ENCODE assay signal across 9 cellular contexts in the genomic region with DNA sequence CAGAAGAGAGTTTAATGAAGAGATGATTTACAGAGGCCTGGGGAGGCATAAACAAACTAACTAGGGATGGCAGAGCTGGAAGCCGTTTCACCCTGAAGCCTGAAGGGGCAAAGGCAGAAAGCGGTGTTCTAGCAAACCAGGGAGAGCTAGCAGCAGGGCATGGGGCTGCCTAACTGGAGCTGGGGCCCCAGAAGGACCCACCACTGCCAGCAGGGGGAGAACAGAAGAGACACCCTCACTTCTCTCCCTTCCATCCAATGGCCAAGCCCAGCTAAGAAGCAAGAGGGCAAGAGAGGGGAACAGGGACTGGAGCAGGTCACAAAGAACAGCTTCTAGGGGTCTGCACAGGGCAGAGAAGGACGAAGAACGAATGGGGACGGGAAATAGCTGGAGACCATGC.
DNase-seq lines count a peak whose midpoint lies in the region; ATAC-seq, FAIRE-seq and TF ChIP-seq lines count a peak whose summit lies in the region.
"Had no signal": no experiment of that assay in that cellular context is flagged by ENCODE, and none has a peak within 500 bp of the region (broad histone marks: within the 10 kb centered on the region; RNA-seq: fewer than 3 reads in every experiment).

No MANE protein-coding gene starts in this region.

- H3K4me3 ChIP-seq in A549 (no peak overlapping the region), H1 (ENCODE audit: extremely low read depth in 1 of 4, insufficient read depth in 2 of 4, low read depth in 3 of 4, low read length in 4 of 4) (no peak overlapping the region)

- POLR2A ChIA-PET in A549 (lab: Yijun Ruan, JAX) = interaction anchor here (1.4 to 1.7 kb wide), 2 partner anchors 187 to 340 kb away, joined by 4 to 5 read pairs; no protein-coding TSS in a partner anchor
- POLR2A ChIA-PET in H1 (lab: Charles Lee; ENCODE audit: partially characterized antibody) = interaction anchor here (1.7 to 2.7 kb wide), 2 partner anchors 72 to 148 kb away, joined by 4 to 9 read pairs; no protein-coding TSS in a partner anchor

- no peak overlapping the region for H3K4ac ChIP-seq in H1 (replicated peaks; ENCODE audit: insufficient read length, low read depth, low read length)

- TF ChIP-seq RAD21 in A549 (conservative IDR thresholded peaks at IDR 0.05 in 1 of 2, IDR thresholded peaks at IDR 0.05 in 1 of 2) = no peak
- peak in 1 of 2 experiments; percentile 34; a peak in 1 of 4 replicates for TF ChIP-seq RAD21 in H1 (IDR thresholded peaks at IDR 0.05 in 1 of 2, conservative IDR thresholded peaks at IDR 0.05 in 1 of 2; ENCODE audit: low read depth in 2 of 2, low read length in 2 of 2)

- peak overlapping the region; percentile 87; the same call in 1 of the 2 replicates for H2BK20ac ChIP-seq in H1 (ENCODE audit: low read length)

- H3K23me2 ChIP-seq in H1 (ENCODE audit: low read depth, low read length) = no peaks in the 10 kb centered on the region; the same call in 1 of the 2 replicates

- no peak overlapping the region for H2BK120ac ChIP-seq in H1 (replicated peaks; ENCODE audit: low read depth, low read length)

- no peaks in the 10 kb centered on the region for H3K9me3 ChIP-seq in A549
- H3K9me3 ChIP-seq in H1 (ENCODE audit: insufficient read depth in 2 of 2, low read depth in 1 of 2, low read length in 1 of 2) = no peaks in the 10 kb centered on the region
- H3K9me3 ChIP-seq: esophagus muscularis mucosa had no signal

- H2AK5ac ChIP-seq in H1 (ENCODE audit: low read depth, low read length) = no peak overlapping the region

- 0 out of 2 replicates have a peak overlapping the region, but pooled peaks have one; percentile 40 for H2BK15ac ChIP-seq in H1 (ENCODE audit: low read length)

- peak overlapping the region; percentile 29; the same call in 1 of the 2 replicates for H3K18ac ChIP-seq in H1 (ENCODE audit: extremely low read depth, low read length)

- H4K20me1 ChIP-seq in H1 (replicated peaks in 1 of 2; ENCODE audit: control insufficient read depth in 1 of 2, insufficient read depth in 2 of 2, low read length in 2 of 2) = no peaks in the 10 kb centered on the region

- no peak overlapping the region for H3K27ac ChIP-seq in A549
- H3K27ac ChIP-seq in H1 (ENCODE audit: low read depth, low read length) = no peak overlapping the region
- H3K27ac ChIP-seq: esophagus muscularis mucosa had no signal

- 85% methylated on average over 5 of the region's 5 CpGs for WGBS in A549 (ENCODE audit: missing lambda C conversion rate)
- WGBS in H1 (ENCODE audit: extremely low coverage in 1 of 2, insufficient coverage in 1 of 2, insufficient read length in 1 of 2, insufficient replicate concordance in 2 of 2, low coverage in 1 of 2, low lambda C conversion rate in 2 of 2, missing lambda C conversion rate in 1 of 2), 2 experiments = 81% methylated on average over 2 of the region's 5 CpGs; no CpG with 5 or more reads in 1 of the 2 experiments

- no peak for TF ChIP-seq POLR2A in A549 (IDR thresholded peaks at IDR 0.05; ENCODE audit: low read length)
- no peak for TF ChIP-seq POLR2A in H1 (IDR thresholded peaks at IDR 0.05; ENCODE audit: control extremely low read depth in 1 of 2, low read depth in 2 of 2, low read length in 2 of 2)

- FAIRE-seq in A549 (lab: Jason Lieb, UNC) (no peak), H1 (lab: Jason Lieb, UNC) (no peak)

- H2BK12ac ChIP-seq in H1 (ENCODE audit: low read depth, low read length) = 0 out of 2 replicates have a peak overlapping the region, but pooled peaks have one; percentile 29

- H4K91ac ChIP-seq in H1 (replicated peaks; ENCODE audit: insufficient read length, low read length) = peak overlapping the region; percentile 27

- no peak for TF ChIP-seq EP300 in A549 (IDR thresholded peaks at IDR 0.05)
- no peak for TF ChIP-seq EP300 in H1 (IDR thresholded peaks at IDR 0.05; ENCODE audit: borderline replicate concordance in 1 of 2, low read depth in 2 of 2, low read length in 2 of 2)

- ATAC-seq in A549 = peak in 1 of 2 experiments; percentile 62; a peak in 3 of 6 replicates
- no peak for ATAC-seq in GM21528 (IDR thresholded peaks at IDR 0.05; ENCODE audit: low FRiP score, unreplicated experiment)

- no peak overlapping the region for H3K23ac ChIP-seq in H1 (ENCODE audit: insufficient read length)

- H3K9ac ChIP-seq in H1 (replicated peaks in 1 of 4; ENCODE audit: extremely low read depth in 1 of 4, low read depth in 3 of 4, low read length in 3 of 4) = no peak overlapping the region

- peaks cover 0 to 9% (median 3%) of the 10 kb centered on the region in 4 experiments; a peak in 3 of 7 replicates for H3K27me3 ChIP-seq in H1 (replicated peaks in 1 of 4; ENCODE audit: control insufficient read depth in 3 of 4, extremely low read depth in 1 of 4, insufficient read depth in 3 of 4, low read length in 3 of 4)
- H3K27me3 ChIP-seq: esophagus muscularis mucosa had no signal

- no peaks in the 10 kb centered on the region for H3K36me3 ChIP-seq in H1 (ENCODE audit: control insufficient read depth in 2 of 4, insufficient read depth in 4 of 4, low read length in 3 of 4)
- H3K36me3 ChIP-seq: esophagus muscularis mucosa had no signal

- H3K14ac ChIP-seq in H1 (ENCODE audit: insufficient read length) = no peak overlapping the region

- no peak overlapping the region for H4K8ac ChIP-seq in H1 (ENCODE audit: extremely low read depth, insufficient read depth, low read length)

- H3K79me1 ChIP-seq in H1 (ENCODE audit: low read depth, low read length) = no peaks in the 10 kb centered on the region

- CTCF ChIA-PET in A549 (lab: Yijun Ruan, JAX) (interaction anchor here (0.7 to 9.8 kb wide), 18 partner anchors 8 to 604 kb away, joined by 3 to 131 read pairs (median 4); partner anchors contain the start of gene UBL3), H1 (lab: Charles Lee; ENCODE audit: partially characterized antibody) (interaction anchor here (0.6 to 5.6 kb wide), 35 partner anchors 8 to 604 kb away, joined by 3 to 44 read pairs (median 4); no protein-coding TSS in a partner anchor)

- H3K4me2 ChIP-seq in A549 = no peak overlapping the region
- H3K4me2 ChIP-seq in H1 (ENCODE audit: insufficient read depth in 1 of 2, low read depth in 2 of 2, low read length in 2 of 2) = no peak overlapping the region

- peak overlapping the region; percentile 70; the same call in 1 of the 2 replicates for H2AFZ ChIP-seq in H1 (ENCODE audit: low read length)

- no peak overlapping the region for H4K5ac ChIP-seq in H1 (ENCODE audit: insufficient read length, low read depth, low read length)

- H3K4me1 ChIP-seq in A549 (peaks cover 13% of the 10 kb centered on the region), H1 (replicated peaks in 1 of 4; ENCODE audit: control insufficient read depth in 3 of 4, insufficient read depth in 4 of 4, low read length in 3 of 4) (peaks cover 0 to 13% (median 1%) of the 10 kb centered on the region in 4 experiments; a peak in 3 of 7 replicates)

- no peaks in the 10 kb centered on the region for H3K79me2 ChIP-seq in H1 (ENCODE audit: control insufficient read depth in 1 of 2, insufficient read depth in 2 of 2, low read length in 2 of 2)

- TF ChIP-seq CTCF in A549 (IDR thresholded peaks at IDR 0.05) (no peak), H1 (IDR thresholded peaks at IDR 0.05; ENCODE audit: control extremely low read depth in 1 of 3, insufficient read depth in 1 of 3, low read depth in 1 of 3, low read length in 3 of 3) (peak; percentile 27 to 37 (median 30))

- H3K56ac ChIP-seq in H1 (replicated peaks; ENCODE audit: insufficient read length, low read depth, low read length) = no peak overlapping the region

- DNase-seq in A549 (ENCODE audit: low read depth in 1 of 2, low spot score in 1 of 2) = peak; percentile 6 to 35
- DNase-seq in ELR (ENCODE audit: low read depth) = peak; percentile 49
- peak; percentile 9 for DNase-seq in NOMO-1 treated with DMSO at 0.1 percent for 48 hours (lab: John Stamatoyannopoulos, UW; ENCODE audit: unreplicated experiment)
- no peak for DNase-seq in H1 (ENCODE audit: low read depth in 1 of 2, low spot score in 2 of 2)
- no peak for DNase-seq in NCI-H1417 treated with DMSO at 0.1 percent for 48 hours (lab: John Stamatoyannopoulos, UW)
- DNase-seq in mucosa of gallbladder (ENCODE audit: low spot score) = no peak
- no peak for DNase-seq in kidney glomerular epithelial cell (lab: John Stamatoyannopoulos, UW)

- H2BK5ac ChIP-seq in H1 (ENCODE audit: low read depth, low read length) = no peak overlapping the region

TF ChIP-seq in A549, 52 proteins besides CTCF, POLR2A, EP300 and RAD21:
- no peak for TF ChIP-seq HOXB13 (CRISPR knock-in tag; IDR thresholded peaks at IDR 0.05; ENCODE audit: low read depth)
- TF ChIP-seq, protein P1, sequence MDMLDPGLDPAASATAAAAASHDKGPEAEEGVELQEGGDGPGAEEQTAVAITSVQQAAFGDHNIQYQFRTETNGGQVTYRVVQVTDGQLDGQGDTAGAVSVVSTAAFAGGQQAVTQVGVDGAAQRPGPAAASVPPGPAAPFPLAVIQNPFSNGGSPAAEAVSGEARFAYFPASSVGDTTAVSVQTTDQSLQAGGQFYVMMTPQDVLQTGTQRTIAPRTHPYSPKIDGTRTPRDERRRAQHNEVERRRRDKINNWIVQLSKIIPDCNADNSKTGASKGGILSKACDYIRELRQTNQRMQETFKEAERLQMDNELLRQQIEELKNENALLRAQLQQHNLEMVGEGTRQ (IDR thresholded peaks at IDR 0.05) = no peak
- TF ChIP-seq RARB (CRISPR knock-in tag; IDR thresholded peaks at IDR 0.05) = no peak

TF ChIP-seq in H1, 55 proteins besides CTCF, POLR2A, EP300 and RAD21 (continues in another document):
- TF ChIP-seq RBBP5 (IDR thresholded peaks at IDR 0.05; ENCODE audit: borderline replicate concordance, low read depth, low read length) (no peak), EZH2 (IDR thresholded peaks at IDR 0.05; ENCODE audit: low read depth, low read length, severe bottlenecking) (no peak), CTBP2 (IDR thresholded peaks at IDR 0.05; ENCODE audit: borderline replicate concordance, insufficient read depth, insufficient read length, low read length) (no peak), JUN (IDR thresholded peaks at IDR 0.05; ENCODE audit: low read depth, low read length) (no peak), CREB1 (IDR thresholded peaks at IDR 0.05) (no peak), RFX5 (IDR thresholded peaks at IDR 0.05; ENCODE audit: borderline replicate concordance, low read depth, low read length) (no peak), BACH1 (IDR thresholded peaks at IDR 0.05; ENCODE audit: low read length) (no peak), HDAC6 (IDR thresholded peaks at IDR 0.05; ENCODE audit: low read depth, low read length) (no peak), SP1 (IDR thresholded peaks at IDR 0.05; ENCODE audit: low read depth, low read length) (no peak), SIN3A (conservative IDR thresholded peaks at IDR 0.05 in 1 of 2, IDR thresholded peaks at IDR 0.05 in 1 of 2; ENCODE audit: low read depth in 1 of 2, low read length in 2 of 2) (no peak), KDM5A (IDR thresholded peaks at IDR 0.05; ENCODE audit: low read length) (no peak), TAF1 (IDR thresholded peaks at IDR 0.05; ENCODE audit: low read depth, low read length) (no peak)
- TF ChIP-seq, protein P2, sequence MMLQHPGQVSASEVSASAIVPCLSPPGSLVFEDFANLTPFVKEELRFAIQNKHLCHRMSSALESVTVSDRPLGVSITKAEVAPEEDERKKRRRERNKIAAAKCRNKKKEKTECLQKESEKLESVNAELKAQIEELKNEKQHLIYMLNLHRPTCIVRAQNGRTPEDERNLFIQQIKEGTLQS (IDR thresholded peaks at IDR 0.05; ENCODE audit: insufficient read depth, low read depth, low read length) = no peak

Comparison
In these comparisons a context has a peak if more than half of its experiments do, and no peak if none do; other contexts are left out.
1. DNase-seq: peak in A549 (2 of 2), ELR (single experiment) and NOMO-1 treated with DMSO at 0.1 percent for 48 hours (single experiment); none in H1 (0 of 2), NCI-H1417 treated with DMSO at 0.1 percent for 48 hours (single experiment), mucosa of gallbladder (single experiment) and kidney glomerular epithelial cell (single experiment).
2. Of the 18 proteins assayed by ChIP-seq in both H1 and A549: peak only in H1: CTCF; only in A549: none; in both: none; in neither: 16; mixed calls (peak in some experiments, not most) for 1.